31 cellular contexts compared by ENCODE assay signal in genomic region chr11:11543656-11544055, GRCh38.
"Had no signal": no experiment of that assay in that cellular context is flagged by ENCODE, and none has a peak within 500 bp of the region (broad histone marks: within the 10 kb centered on the region; RNA-seq: fewer than 3 reads in every experiment).

No MANE protein-coding gene starts in this region.

- H3K27me3 Mint-ChIP-seq: activated CD4-positive, alpha-beta memory T cell treated with anti-CD3 and anti-CD28 coated beads for 36 hours; activated CD4-positive, alpha-beta T cell treated with anti-CD3 and anti-CD28 coated beads, Interleukin-2, amount 10 ng/mL, durations not matched to agents 24 days and 14 days; activated naive CD4-positive, alpha-beta T cell treated with anti-CD3 and anti-CD28 coated beads, Interleukin-2, amount 10 ng/mL, durations not matched to agents 7 days and 5 days; brain had no signal

- H3K36me3 ChIP-seq: ascending aorta, cardiac muscle cell, neural progenitor cell, stomach, transverse colon, uterus, WERI-Rb-1 had no signal

- H3K9me3 ChIP-seq: ascending aorta, stomach, transverse colon, uterus had no signal

- ATAC-seq: left lobe of liver; natural killer cell; stimulated activated naive B cell treated with anti-CD40 and anti-IgM and Interleukin-4, amounts not matched to agents 10 μg/mL and 1 μg/mL and 100 μg/mL, for 72 hours had no signal

- H3K36me3 Mint-ChIP-seq: activated CD4-positive, alpha-beta memory T cell treated with anti-CD3 and anti-CD28 coated beads for 36 hours; activated naive CD4-positive, alpha-beta T cell treated with anti-CD3 and anti-CD28 coated beads, Interleukin-2, amount 10 ng/mL, durations not matched to agents 7 days and 5 days; activated naive CD8-positive, alpha-beta T cell treated with anti-CD3 and anti-CD28 coated beads, Interleukin-2, amount 10 ng/mL, durations not matched to agents 7 days and 5 days; brain; immature natural killer cell; natural killer cell; neural progenitor cell; stimulated activated naive B cell treated with anti-CD40 and anti-IgM and Interleukin-4, amounts not matched to agents 10 μg/mL and 1 μg/mL and 100 μg/mL, for 72 hours had no signal

- H3K4me1 Mint-ChIP-seq: activated CD4-positive, alpha-beta T cell treated with anti-CD3 and anti-CD28 coated beads, Interleukin-2, amount 10 ng/mL, durations not matched to agents 24 days and 14 days; activated naive CD4-positive, alpha-beta T cell treated with anti-CD3 and anti-CD28 coated beads, Interleukin-2, amount 10 ng/mL, durations not matched to agents 7 days and 5 days; activated naive CD8-positive, alpha-beta T cell treated with anti-CD3 and anti-CD28 coated beads, Interleukin-2, amount 10 ng/mL, durations not matched to agents 7 days and 5 days; immature natural killer cell; natural killer cell; stimulated activated naive B cell treated with anti-CD40 and anti-IgM and Interleukin-4, amounts not matched to agents 10 μg/mL and 1 μg/mL and 100 μg/mL, for 72 hours had no signal

- H3K27ac Mint-ChIP-seq: activated CD4-positive, alpha-beta memory T cell treated with anti-CD3 and anti-CD28 coated beads for 36 hours; activated CD4-positive, alpha-beta T cell treated with anti-CD3 and anti-CD28 coated beads, Interleukin-2, amount 10 ng/mL, durations not matched to agents 24 days and 14 days; activated naive CD4-positive, alpha-beta T cell treated with anti-CD3 and anti-CD28 coated beads, Interleukin-2, amount 10 ng/mL, durations not matched to agents 7 days and 5 days; activated naive CD8-positive, alpha-beta T cell treated with anti-CD3 and anti-CD28 coated beads, Interleukin-2, amount 10 ng/mL, durations not matched to agents 7 days and 5 days; activated T-cell treated with anti-CD3 and anti-CD28 coated beads, Interleukin-2, amount 50 U/mL, for 24 hours; brain; immature natural killer cell; natural killer cell; neural progenitor cell; stimulated activated naive B cell treated with anti-CD40 and anti-IgM and Interleukin-4, amounts not matched to agents 10 μg/mL and 1 μg/mL and 100 μg/mL, for 72 hours; T-helper 2 cell treated with Interferon-gamma antibody and Interleukin-4, amounts not matched to agents 5 μg/mL and 100 μg/mL, for 36 hours had no signal

- FAIRE-seq: frontal cortex, TTC549 had no signal

- DNase-seq: activated CD4-positive, alpha-beta memory T cell treated with anti-CD3 and anti-CD28 coated beads for 36 hours; activated CD4-positive, alpha-beta T cell treated with anti-CD3 and anti-CD28 coated beads, Interleukin-2, amount 10 ng/mL, durations not matched to agents 24 days and 14 days; activated CD4-positive, CD25-positive, alpha-beta regulatory T cell treated with anti-CD3 and anti-CD28 coated beads, Interleukin-2, amount 50 U/mL, for 72 hours; activated CD8-positive, alpha-beta memory T cell treated with anti-CD3 and anti-CD28 coated beads, Interleukin-2, amount 50 U/mL, for 48 hours; activated gamma-delta T cell; activated naive CD4-positive, alpha-beta T cell treated with anti-CD3 and anti-CD28 coated beads, Interleukin-2, amount 10 ng/mL, durations not matched to agents 7 days and 5 days; activated naive CD8-positive, alpha-beta T cell treated with anti-CD3 and anti-CD28 coated beads, Interleukin-2, amount 10 ng/mL, durations not matched to agents 7 days and 5 days; activated T-cell treated with anti-CD3 and anti-CD28 coated beads, Interleukin-2, amount 50 U/mL, for 24 hours; dorsolateral prefrontal cortex; effector memory CD4-positive, alpha-beta T cell; hypothalamus; immature natural killer cell; midbrain; natural killer cell; stimulated activated CD4-positive, alpha-beta T cell treated with anti-CD3 and anti-CD28 coated beads, Interleukin-15, amount 100 ng/mL, for 24 hours; stimulated activated CD4-positive, alpha-beta T cell treated with anti-CD3 and anti-CD28 coated beads, Interleukin-2, amount 100 ng/mL, for 24 hours; stimulated activated naive B cell treated with anti-CD40 and anti-IgM and Interleukin-4, amounts not matched to agents 10 μg/mL and 1 μg/mL and 100 μg/mL, for 72 hours; stomach; T-helper 1 cell; transverse colon; uterus; WERI-Rb-1 had no signal

- H3K9me3 Mint-ChIP-seq: activated CD4-positive, alpha-beta memory T cell treated with anti-CD3 and anti-CD28 coated beads for 36 hours; activated CD4-positive, alpha-beta T cell treated with anti-CD3 and anti-CD28 coated beads, Interleukin-2, amount 10 ng/mL, durations not matched to agents 24 days and 14 days; activated naive CD4-positive, alpha-beta T cell treated with anti-CD3 and anti-CD28 coated beads, Interleukin-2, amount 10 ng/mL, durations not matched to agents 7 days and 5 days; activated naive CD8-positive, alpha-beta T cell treated with anti-CD3 and anti-CD28 coated beads, Interleukin-2, amount 10 ng/mL, durations not matched to agents 7 days and 5 days; activated T-cell treated with anti-CD3 and anti-CD28 coated beads, Interleukin-2, amount 50 U/mL, for 24 hours; brain; immature natural killer cell; natural killer cell; neural progenitor cell; stimulated activated naive B cell treated with anti-CD40 and anti-IgM and Interleukin-4, amounts not matched to agents 10 μg/mL and 1 μg/mL and 100 μg/mL, for 72 hours; T-helper 2 cell treated with Interferon-gamma antibody and Interleukin-4, amounts not matched to agents 5 μg/mL and 100 μg/mL, for 36 hours had no signal

- H3K27ac ChIP-seq: ascending aorta, cardiac muscle cell, dorsolateral prefrontal cortex, neural progenitor cell, transverse colon, uterus, WERI-Rb-1 had no signal

- H2AFZ ChIP-seq: neural progenitor cell had no signal

- H3K4me2 ChIP-seq: neural progenitor cell had no signal

- H3K4me3 ChIP-seq: ascending aorta, cardiac muscle cell, coronary artery, dorsolateral prefrontal cortex, neural progenitor cell, stomach, transverse colon, uterus had no signal

- H3K4me3 Mint-ChIP-seq: activated CD4-positive, alpha-beta memory T cell treated with anti-CD3 and anti-CD28 coated beads for 36 hours; activated CD4-positive, alpha-beta T cell treated with anti-CD3 and anti-CD28 coated beads, Interleukin-2, amount 10 ng/mL, durations not matched to agents 24 days and 14 days; activated naive CD4-positive, alpha-beta T cell treated with anti-CD3 and anti-CD28 coated beads, Interleukin-2, amount 10 ng/mL, durations not matched to agents 7 days and 5 days; activated naive CD8-positive, alpha-beta T cell treated with anti-CD3 and anti-CD28 coated beads, Interleukin-2, amount 10 ng/mL, durations not matched to agents 7 days and 5 days; activated T-cell treated with anti-CD3 and anti-CD28 coated beads, Interleukin-2, amount 50 U/mL, for 24 hours; brain; immature natural killer cell; natural killer cell; neural progenitor cell; stimulated activated naive B cell treated with anti-CD40 and anti-IgM and Interleukin-4, amounts not matched to agents 10 μg/mL and 1 μg/mL and 100 μg/mL, for 72 hours; T-helper 2 cell treated with Interferon-gamma antibody and Interleukin-4, amounts not matched to agents 5 μg/mL and 100 μg/mL, for 36 hours had no signal

- H3K9ac ChIP-seq: neural progenitor cell had no signal

- H3K27me3 ChIP-seq: ascending aorta, cardiac muscle cell, dorsolateral prefrontal cortex, neural progenitor cell, stomach, transverse colon, uterus had no signal
